ENCODE assay signal across 8 cellular contexts in the genomic region with DNA sequence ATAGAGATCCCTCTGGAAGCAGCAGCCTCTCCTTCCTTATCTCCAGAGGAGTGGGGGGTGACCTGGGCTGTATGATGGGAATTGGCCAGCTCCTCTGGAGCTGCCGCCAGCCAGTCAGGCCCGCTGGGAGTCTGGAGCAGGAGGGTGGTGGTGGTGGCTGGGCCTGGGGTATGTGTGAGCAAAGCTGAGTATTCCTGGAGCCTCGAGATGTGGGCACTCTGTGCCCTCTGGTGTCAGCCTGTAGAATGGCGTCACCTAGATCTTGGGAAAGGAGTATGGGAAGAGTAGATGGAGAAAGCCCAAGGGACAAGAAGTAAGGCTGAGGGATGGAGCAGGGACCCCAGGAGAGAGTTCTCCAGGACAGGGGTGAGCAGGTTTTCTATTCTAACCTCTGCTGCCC. TPM values are rescaled to one million over a fixed set of nuclear protein-coding genes. Genes with fewer than 3 reads are reported as not detected.
DNase-seq lines count a peak whose midpoint lies in the region; ATAC-seq and TF ChIP-seq lines count a peak whose summit lies in the region.

No MANE protein-coding gene starts in this region.

- H3K36me3 ChIP-seq in Panc1 (ENCODE audit: control insufficient read depth, insufficient read depth, low read length) (no peaks in the 10 kb centered on the region), hepatocyte (replicated peaks; ENCODE audit: insufficient read depth, low read depth) (no peaks in the 10 kb centered on the region), adrenal gland (replicated peaks in 1 of 2) (no peaks in the 10 kb centered on the region)
- H3K36me3 ChIP-seq in CD8-positive, alpha-beta T cell (ENCODE audit: insufficient read depth, low read length): no peaks in the 10 kb centered on the region

- in situ Hi-C loops in GM13977 (cut with MboI; ENCODE audit: low pct_unique_long_range_greater_than_20kb, low sequenced_read_pairs, unreplicated experiment): loop anchor here (25.0 kb wide), 2 partner anchors 421 to 546 kb away; a partner anchor contains a TSS
- in situ Hi-C loops in Panc1 (cut with HindIII; ENCODE audit: low pct_unique_long_range_greater_than_20kb, low sequenced_read_pairs): no loop called here

- ATAC-seq in Panc1: peak; percentile 91
- no peak for ATAC-seq in CD8-positive, alpha-beta T cell

- no peaks in the 10 kb centered on the region for H3K9me3 Mint-ChIP-seq in CD8-positive, alpha-beta T cell

- DNase-seq in AML-193 (lab: John Stamatoyannopoulos, UW) (peak; percentile 23 to 33), GM13977 (ENCODE audit: low spot score) (no peak), Panc1 (ENCODE audit: low read depth, low spot score) (no peak), hepatocyte (ENCODE audit: low spot score) (peak; percentile 49), adrenal gland (no peak), ecto neural progenitor cell (ENCODE audit: low spot score) (no peak)
- no peak for DNase-seq in activated CD4-positive, CD25-positive, alpha-beta regulatory T cell treated with anti-CD3 and anti-CD28 coated beads, Interleukin-2, amount 50 U/mL, for 72 hours
- no peak for DNase-seq in CD8-positive, alpha-beta T cell

- BruUV-seq in Panc1 (replicated peaks; lab: Mats Ljungman, UMichigan): no TSS peak

- TF ChIP-seq CTCF in GM13977 (IDR thresholded peaks at IDR 0.05; ENCODE audit: extremely low read depth, insufficient read depth, missing control alignments) (peak; percentile 53), Panc1 (IDR thresholded peaks at IDR 0.05) (no peak; the same call in 1 of the 2 replicates), hepatocyte (IDR thresholded peaks at IDR 0.05; ENCODE audit: poor library complexity) (peak; percentile 45), adrenal gland (IDR thresholded peaks at IDR 0.05) (peak in 3 of 6 experiments; percentile 19 to 26 (median 22))
- no peak for TF ChIP-seq CTCF in CD8-positive, alpha-beta T cell (IDR thresholded peaks at IDR 0.05)

- peaks cover 27% of the 10 kb centered on the region for H3K79me2 ChIP-seq in hepatocyte

- intact Hi-C loops in Panc1 (cut with micrococcal nuclease; ENCODE audit: unreplicated experiment) (no loop called here), adrenal gland (cut with DNase I) (no loop called here)
- intact Hi-C loops in CD8-positive, alpha-beta T cell (cut with DNase I, micrococcal nuclease): no loop called here

- H3K4me2 ChIP-seq in hepatocyte: no peak overlapping the region

- no peaks in the 10 kb centered on the region for H3K36me3 Mint-ChIP-seq in CD8-positive, alpha-beta T cell

- CTCF ChIA-PET in Panc1 (lab: Charles Lee): interaction anchor here (0.5 kb wide), 1 partner anchor 49 kb away, joined by 4 read pairs; a partner anchor contains a TSS
- CTCF ChIA-PET in CD8-positive, alpha-beta T cell (lab: Charles Lee): interaction anchor here (0.9 kb wide), 2 partner anchors 11 to 203 kb away, joined by 3 to 4 read pairs; no protein-coding TSS in a partner anchor

- H3K9me2 ChIP-seq in hepatocyte (replicated peaks; ENCODE audit: insufficient read depth): no peaks in the 10 kb centered on the region

- TF ChIP-seq POLR2A in adrenal gland (IDR thresholded peaks at IDR 0.05): no peak

- peaks cover 2% of the 10 kb centered on the region for H4K20me1 ChIP-seq in hepatocyte (ENCODE audit: insufficient read depth, poor library complexity, severe bottlenecking)

- no peaks in the 10 kb centered on the region for H3K4me1 Mint-ChIP-seq in CD8-positive, alpha-beta T cell (ENCODE audit: low read depth)

- H3K27ac ChIP-seq in Panc1 (ENCODE audit: low read length): no peak overlapping the region
- H3K27ac ChIP-seq in hepatocyte: no peak overlapping the region
- H3K27ac ChIP-seq in adrenal gland: no peak overlapping the region
- no peak overlapping the region for H3K27ac ChIP-seq in CD8-positive, alpha-beta T cell (ENCODE audit: low read depth, low read length)

- whole genome bisulfite sequencing in hepatocyte (ENCODE audit: low lambda C conversion rate, missing lambda C conversion rate): 67% methylated on average over 4 of the region's 4 CpGs
- 70 to 82% (median 76%) methylated on average over 4 of the region's 4 CpGs for WGBS in adrenal gland, 4 donors

- H3K27me3 Mint-ChIP-seq in CD8-positive, alpha-beta T cell (ENCODE audit: low read depth): no peaks in the 10 kb centered on the region

- H3K27ac Mint-ChIP-seq in CD8-positive, alpha-beta T cell: no peak overlapping the region

- no peaks in the 10 kb centered on the region for H3K9me3 ChIP-seq in Panc1 (ENCODE audit: control insufficient read depth, insufficient read depth, low read depth, low read length)
- no peaks in the 10 kb centered on the region for H3K9me3 ChIP-seq in hepatocyte (ENCODE audit: low read depth)
- no peaks in the 10 kb centered on the region for H3K9me3 ChIP-seq in adrenal gland (replicated peaks in 1 of 3)
- no peaks in the 10 kb centered on the region for H3K9me3 ChIP-seq in CD8-positive, alpha-beta T cell (ENCODE audit: low read length)

- no peak overlapping the region for H2AFZ ChIP-seq in hepatocyte

- no peak overlapping the region for H3K4me3 Mint-ChIP-seq in CD8-positive, alpha-beta T cell

- peaks cover 2% of the 10 kb centered on the region; the same call in 1 of the 2 replicates for H3K27me3 ChIP-seq in Panc1 (ENCODE audit: control insufficient read depth, insufficient read depth, low read length)
- no peaks in the 10 kb centered on the region for H3K27me3 ChIP-seq in hepatocyte
- no peaks in the 10 kb centered on the region for H3K27me3 ChIP-seq in adrenal gland
- H3K27me3 ChIP-seq in CD8-positive, alpha-beta T cell (ENCODE audit: insufficient read depth, low read length): no peaks in the 10 kb centered on the region

- H3K4me1 ChIP-seq in Panc1 (ENCODE audit: control insufficient read depth, insufficient read depth, low read length) (no peaks in the 10 kb centered on the region), hepatocyte (ENCODE audit: insufficient read depth) (peaks cover 3% of the 10 kb centered on the region), adrenal gland (replicated peaks in 1 of 2) (no peaks in the 10 kb centered on the region)
- no peaks in the 10 kb centered on the region for H3K4me1 ChIP-seq in CD8-positive, alpha-beta T cell (ENCODE audit: insufficient read depth, low read length)

- POLR2A ChIA-PET in Panc1 (lab: Charles Lee): no interaction called here
- POLR2A ChIA-PET in CD8-positive, alpha-beta T cell (lab: Charles Lee): no interaction called here

- H3K4me3 ChIP-seq in Panc1 (ENCODE audit: low read depth in 2 of 2, low read length in 2 of 2): no peak overlapping the region
- no peak overlapping the region for H3K4me3 ChIP-seq in hepatocyte
- H3K4me3 ChIP-seq in adrenal gland: no peak overlapping the region
- no peak overlapping the region for H3K4me3 ChIP-seq in CD8-positive, alpha-beta T cell (ENCODE audit: low read depth, low read length)

RNA-seq across cellular contexts. Expression of a gene that starts 16.0 kb away (rescaled TPM):
- total RNA-seq in Panc1 (2021; ENCODE audit: unreplicated experiment) (0.10 TPM), hepatocyte (9.7 and 10.9 TPM in 2 replicates), adrenal gland (1 to 10 TPM in 3 of 8 donors, under 1 TPM in 5; 0.20 to 2.2 (median 0.66) TPM)
- polyA plus RNA-seq in Panc1 (2012; ENCODE audit: insufficient read length): 0.08 TPM
- polyA plus RNA-seq in hepatocyte (8.2 and 8.9 TPM in 2 replicates), adrenal gland (1 to 10 TPM in 1 of 3 donors, under 1 TPM in 2; 0.64 to 1.1 (median 0.97) TPM)
- not detected for total RNA-seq in CD8-positive, alpha-beta T cell

RNA-seq across cellular contexts. Expression of a gene that starts 49.5 kb away (rescaled TPM):
- total RNA-seq in Panc1 (2021; ENCODE audit: unreplicated experiment): 0.18 TPM
- polyA plus RNA-seq in Panc1 (2012; ENCODE audit: insufficient read length): 0.15 TPM
- 0.13 TPM in 1 of 2 replicates, not detected in the other for total RNA-seq in hepatocyte
- not detected in 2 replicates for polyA plus RNA-seq in hepatocyte
- total RNA-seq in adrenal gland: under 1 TPM in 2 of 8 donors, not detected in 6; 0.27 to 0.46 TPM
- polyA plus RNA-seq in adrenal gland: under 1 TPM; 0.16 to 0.24 (median 0.24) TPM
- total RNA-seq in CD8-positive, alpha-beta T cell: under 1 TPM in 1 of 2 experiments, not detected in 1; 0.24 TPM

Comparison
In these comparisons a context has a peak if more than half of its experiments do, and no peak if none do; other contexts are left out.
1. DNase-seq: peak in AML-193 (2 of 2) and hepatocyte (single experiment); none in GM13977 (single experiment), Panc1 (single experiment), adrenal gland (0 of 7), activated CD4-positive, CD25-positive, alpha-beta regulatory T cell treated with anti-CD3 and anti-CD28 coated beads, Interleukin-2, amount 50 U/mL, for 72 hours (single experiment), CD8-positive, alpha-beta T cell (0 of 7) and ecto neural progenitor cell (single experiment).
2. CTCF ChIP-seq: peak in GM13977 (single experiment) and hepatocyte (single experiment); none in Panc1 (single experiment) and CD8-positive, alpha-beta T cell (single experiment).